7 cellular contexts compared by ENCODE assay signal in the genomic region with DNA sequence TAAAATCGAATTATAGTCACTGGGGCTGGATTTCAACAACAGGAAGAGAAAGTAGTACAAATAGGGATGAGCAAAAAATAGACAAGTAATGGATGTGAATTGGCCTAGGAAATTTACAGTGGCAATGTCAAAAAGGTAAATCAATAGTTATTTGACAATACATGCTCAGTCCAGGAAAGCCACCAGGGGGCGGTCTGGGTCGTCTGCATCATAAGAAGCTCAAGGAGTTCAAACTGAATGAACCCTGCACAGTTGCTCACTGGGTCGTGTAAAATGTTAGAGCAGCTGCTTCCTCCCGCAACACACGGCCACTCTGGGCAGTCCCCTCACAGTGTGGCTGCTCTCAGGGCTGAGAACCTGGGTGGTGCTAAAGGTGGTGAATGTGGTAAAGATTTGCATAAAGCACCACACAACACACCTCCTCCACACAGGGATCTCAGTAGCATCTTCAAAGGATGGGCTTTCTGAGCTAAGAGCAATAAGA.
DNase-seq lines count a peak whose midpoint lies in the region; TF ChIP-seq lines count a peak whose summit lies in the region.

No MANE protein-coding gene starts in this region.

- H3K36me3 ChIP-seq in H7 (replicated peaks; ENCODE audit: control insufficient read depth, insufficient read depth, low read length): no peaks in the 10 kb centered on the region

- peaks cover 95% of the 10 kb centered on the region for H3K27me3 ChIP-seq in H7 (ENCODE audit: control insufficient read depth, insufficient read depth, low read length)

- peak; percentile 93 for TF ChIP-seq CTCF in GM12872 (IDR thresholded peaks at IDR 0.05; ENCODE audit: insufficient read depth, low read depth, low read length)

- H3K4me3 ChIP-seq in H7 (ENCODE audit: insufficient read depth, low read depth, low read length): no peak overlapping the region

- DNase-seq in H7: peak; percentile 63
- DNase-seq in LoVo (ENCODE audit: low spot score): peak; percentile 56
- peak; percentile 36 for DNase-seq in T follicular helper cell (ENCODE audit: low read depth)
- peak; percentile 22 for DNase-seq in amniotic stem cell (lab: John Stamatoyannopoulos, UW)
- peak; percentile 16 for DNase-seq in iPS DF 4.7 (ENCODE audit: extremely low read depth, low spot score)
- peak; percentile 74 to 79 for DNase-seq in stimulated activated CD4-positive, alpha-beta T cell treated with anti-CD3 and anti-CD28 coated beads, Interleukin-2, amount 100 ng/mL, for 24 hours

Comparison
In these comparisons a context has a peak if more than half of its experiments do, and no peak if none do; other contexts are left out.
1. DNase-seq: peak in every context shown above with its lines; median percentile 76 in stimulated activated CD4-positive, alpha-beta T cell treated with anti-CD3 and anti-CD28 coated beads, Interleukin-2, amount 100 ng/mL, for 24 hours; 63 in H7; 56 in LoVo; 36 in T follicular helper cell; 22 in amniotic stem cell; 16 in iPS DF 4.7.